Comparison of ENCODE assay signal across 2 cellular contexts in genomic region chr10:124665091-124665490, GRCh38.
TF ChIP-seq lines count a peak whose summit lies in the region.

No MANE protein-coding gene starts in this region.

TF ChIP-seq in H1, 55 proteins besides CTCF, POLR2A, EP300 and RAD21:
- TF ChIP-seq YY1 (IDR thresholded peaks at IDR 0.05; ENCODE audit: low read depth, low read length) (no peak), JUN (IDR thresholded peaks at IDR 0.05; ENCODE audit: low read depth, low read length) (no peak), ATF2 (IDR thresholded peaks at IDR 0.05; ENCODE audit: low read length) (no peak), GTF2F1 (IDR thresholded peaks at IDR 0.05; ENCODE audit: borderline replicate concordance, low read depth, low read length) (no peak), MAFK (IDR thresholded peaks at IDR 0.05; ENCODE audit: low read depth, low read length) (no peak), SP1 (IDR thresholded peaks at IDR 0.05; ENCODE audit: low read depth, low read length) (no peak), CBX5 (IDR thresholded peaks at IDR 0.05; ENCODE audit: low read depth, low read length) (no peak), KDM1A (IDR thresholded peaks at IDR 0.05; ENCODE audit: borderline replicate concordance, low read length) (no peak), RNF2 (IDR thresholded peaks at IDR 0.05; ENCODE audit: borderline replicate concordance, low read depth, low read length, missing control alignments, poor library complexity, severe bottlenecking) (no peak), EGR1 (IDR thresholded peaks at IDR 0.05; ENCODE audit: borderline replicate concordance, low read depth, low read length) (no peak), ASH2L (IDR thresholded peaks at IDR 0.05; ENCODE audit: low read length) (no peak), TCF12 (IDR thresholded peaks at IDR 0.05; ENCODE audit: low read depth, low read length) (no peak), TAF1 (IDR thresholded peaks at IDR 0.05; ENCODE audit: low read depth, low read length) (no peak), KDM5A (IDR thresholded peaks at IDR 0.05; ENCODE audit: low read length) (no peak), RBBP5 (IDR thresholded peaks at IDR 0.05; ENCODE audit: borderline replicate concordance, low read depth, low read length) (no peak), BRCA1 (IDR thresholded peaks at IDR 0.05; ENCODE audit: low read depth, low read length) (no peak), FOSL1 (IDR thresholded peaks at IDR 0.05; ENCODE audit: insufficient read depth, low read depth, low read length) (no peak)
TF ChIP-seq in H1: peak in this region for 0.

TF ChIP-seq in GM23338, 12 proteins besides CTCF, POLR2A, EP300 and RAD21:
- TF ChIP-seq CREB1 (CRISPR knock-in tag; IDR thresholded peaks at IDR 0.05; ENCODE audit: low read depth) = no peak
- TF ChIP-seq, protein P1, sequence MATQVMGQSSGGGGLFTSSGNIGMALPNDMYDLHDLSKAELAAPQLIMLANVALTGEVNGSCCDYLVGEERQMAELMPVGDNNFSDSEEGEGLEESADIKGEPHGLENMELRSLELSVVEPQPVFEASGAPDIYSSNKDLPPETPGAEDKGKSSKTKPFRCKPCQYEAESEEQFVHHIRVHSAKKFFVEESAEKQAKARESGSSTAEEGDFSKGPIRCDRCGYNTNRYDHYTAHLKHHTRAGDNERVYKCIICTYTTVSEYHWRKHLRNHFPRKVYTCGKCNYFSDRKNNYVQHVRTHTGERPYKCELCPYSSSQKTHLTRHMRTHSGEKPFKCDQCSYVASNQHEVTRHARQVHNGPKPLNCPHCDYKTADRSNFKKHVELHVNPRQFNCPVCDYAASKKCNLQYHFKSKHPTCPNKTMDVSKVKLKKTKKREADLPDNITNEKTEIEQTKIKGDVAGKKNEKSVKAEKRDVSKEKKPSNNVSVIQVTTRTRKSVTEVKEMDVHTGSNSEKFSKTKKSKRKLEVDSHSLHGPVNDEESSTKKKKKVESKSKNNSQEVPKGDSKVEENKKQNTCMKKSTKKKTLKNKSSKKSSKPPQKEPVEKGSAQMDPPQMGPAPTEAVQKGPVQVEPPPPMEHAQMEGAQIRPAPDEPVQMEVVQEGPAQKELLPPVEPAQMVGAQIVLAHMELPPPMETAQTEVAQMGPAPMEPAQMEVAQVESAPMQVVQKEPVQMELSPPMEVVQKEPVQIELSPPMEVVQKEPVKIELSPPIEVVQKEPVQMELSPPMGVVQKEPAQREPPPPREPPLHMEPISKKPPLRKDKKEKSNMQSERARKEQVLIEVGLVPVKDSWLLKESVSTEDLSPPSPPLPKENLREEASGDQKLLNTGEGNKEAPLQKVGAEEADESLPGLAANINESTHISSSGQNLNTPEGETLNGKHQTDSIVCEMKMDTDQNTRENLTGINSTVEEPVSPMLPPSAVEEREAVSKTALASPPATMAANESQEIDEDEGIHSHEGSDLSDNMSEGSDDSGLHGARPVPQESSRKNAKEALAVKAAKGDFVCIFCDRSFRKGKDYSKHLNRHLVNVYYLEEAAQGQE (IDR thresholded peaks at IDR 0.05; ENCODE audit: unreplicated experiment) = no peak
- TF ChIP-seq, protein P2, sequence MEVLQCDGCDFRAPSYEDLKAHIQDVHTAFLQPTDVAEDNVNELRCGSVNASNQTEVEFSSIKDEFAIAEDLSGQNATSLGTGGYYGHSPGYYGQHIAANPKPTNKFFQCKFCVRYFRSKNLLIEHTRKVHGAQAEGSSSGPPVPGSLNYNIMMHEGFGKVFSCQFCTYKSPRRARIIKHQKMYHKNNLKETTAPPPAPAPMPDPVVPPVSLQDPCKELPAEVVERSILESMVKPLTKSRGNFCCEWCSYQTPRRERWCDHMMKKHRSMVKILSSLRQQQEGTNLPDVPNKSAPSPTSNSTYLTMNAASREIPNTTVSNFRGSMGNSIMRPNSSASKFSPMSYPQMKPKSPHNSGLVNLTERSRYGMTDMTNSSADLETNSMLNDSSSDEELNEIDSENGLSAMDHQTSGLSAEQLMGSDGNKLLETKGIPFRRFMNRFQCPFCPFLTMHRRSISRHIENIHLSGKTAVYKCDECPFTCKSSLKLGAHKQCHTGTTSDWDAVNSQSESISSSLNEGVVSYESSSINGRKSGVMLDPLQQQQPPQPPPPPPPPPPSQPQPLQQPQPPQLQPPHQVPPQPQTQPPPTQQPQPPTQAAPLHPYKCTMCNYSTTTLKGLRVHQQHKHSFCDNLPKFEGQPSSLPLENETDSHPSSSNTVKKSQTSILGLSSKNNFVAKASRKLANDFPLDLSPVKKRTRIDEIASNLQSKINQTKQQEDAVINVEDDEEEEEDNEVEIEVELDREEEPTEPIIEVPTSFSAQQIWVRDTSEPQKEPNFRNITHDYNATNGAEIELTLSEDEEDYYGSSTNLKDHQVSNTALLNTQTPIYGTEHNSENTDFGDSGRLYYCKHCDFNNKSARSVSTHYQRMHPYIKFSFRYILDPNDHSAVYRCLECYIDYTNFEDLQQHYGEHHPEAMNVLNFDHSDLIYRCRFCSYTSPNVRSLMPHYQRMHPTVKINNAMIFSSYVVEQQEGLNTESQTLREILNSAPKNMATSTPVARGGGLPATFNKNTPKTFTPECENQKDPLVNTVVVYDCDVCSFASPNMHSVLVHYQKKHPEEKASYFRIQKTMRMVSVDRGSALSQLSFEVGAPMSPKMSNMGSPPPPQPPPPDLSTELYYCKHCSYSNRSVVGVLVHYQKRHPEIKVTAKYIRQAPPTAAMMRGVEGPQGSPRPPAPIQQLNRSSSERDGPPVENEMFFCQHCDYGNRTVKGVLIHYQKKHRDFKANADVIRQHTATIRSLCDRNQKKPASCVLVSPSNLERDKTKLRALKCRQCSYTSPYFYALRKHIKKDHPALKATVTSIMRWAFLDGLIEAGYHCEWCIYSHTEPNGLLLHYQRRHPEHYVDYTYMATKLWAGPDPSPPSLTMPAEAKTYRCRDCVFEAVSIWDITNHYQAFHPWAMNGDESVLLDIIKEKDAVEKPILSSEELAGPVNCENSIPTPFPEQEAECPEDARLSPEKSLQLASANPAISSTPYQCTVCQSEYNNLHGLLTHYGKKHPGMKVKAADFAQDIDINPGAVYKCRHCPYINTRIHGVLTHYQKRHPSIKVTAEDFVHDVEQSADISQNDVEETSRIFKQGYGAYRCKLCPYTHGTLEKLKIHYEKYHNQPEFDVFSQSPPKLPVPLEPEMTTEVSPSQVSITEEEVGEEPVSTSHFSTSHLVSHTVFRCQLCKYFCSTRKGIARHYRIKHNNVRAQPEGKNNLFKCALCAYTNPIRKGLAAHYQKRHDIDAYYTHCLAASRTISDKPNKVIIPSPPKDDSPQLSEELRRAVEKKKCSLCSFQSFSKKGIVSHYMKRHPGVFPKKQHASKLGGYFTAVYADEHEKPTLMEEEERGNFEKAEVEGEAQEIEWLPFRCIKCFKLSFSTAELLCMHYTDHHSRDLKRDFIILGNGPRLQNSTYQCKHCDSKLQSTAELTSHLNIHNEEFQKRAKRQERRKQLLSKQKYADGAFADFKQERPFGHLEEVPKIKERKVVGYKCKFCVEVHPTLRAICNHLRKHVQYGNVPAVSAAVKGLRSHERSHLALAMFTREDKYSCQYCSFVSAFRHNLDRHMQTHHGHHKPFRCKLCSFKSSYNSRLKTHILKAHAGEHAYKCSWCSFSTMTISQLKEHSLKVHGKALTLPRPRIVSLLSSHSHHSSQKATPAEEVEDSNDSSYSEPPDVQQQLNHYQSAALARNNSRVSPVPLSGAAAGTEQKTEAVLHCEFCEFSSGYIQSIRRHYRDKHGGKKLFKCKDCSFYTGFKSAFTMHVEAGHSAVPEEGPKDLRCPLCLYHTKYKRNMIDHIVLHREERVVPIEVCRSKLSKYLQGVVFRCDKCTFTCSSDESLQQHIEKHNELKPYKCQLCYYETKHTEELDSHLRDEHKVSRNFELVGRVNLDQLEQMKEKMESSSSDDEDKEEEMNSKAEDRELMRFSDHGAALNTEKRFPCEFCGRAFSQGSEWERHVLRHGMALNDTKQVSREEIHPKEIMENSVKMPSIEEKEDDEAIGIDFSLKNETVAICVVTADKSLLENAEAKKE (CRISPR knock-in tag; IDR thresholded peaks at IDR 0.05) = no peak
- no peak for TF ChIP-seq STAT1 (IDR thresholded peaks at IDR 0.05; ENCODE audit: unreplicated experiment)
- no peak for TF ChIP-seq ZNF114 (CRISPR knock-in tag; IDR thresholded peaks at IDR 0.05)
- TF ChIP-seq EZH2phosphoT487 (IDR thresholded peaks at IDR 0.05; ENCODE audit: unreplicated experiment) = no peak
